Comparison of ENCODE assay signal across 23 cellular contexts in genomic region chr1:21872445-21873079, GRCh38.
DNase-seq lines count a peak whose midpoint lies in the region; ATAC-seq and TF ChIP-seq lines count a peak whose summit lies in the region.
"Had no signal": no experiment of that assay in that cellular context is flagged by ENCODE, and none has a peak within 500 bp of the region (broad histone marks: within the 10 kb centered on the region; RNA-seq: fewer than 3 reads in every experiment).

No MANE protein-coding gene starts in this region.

- POLR2A ChIA-PET in HEK293 (lab: Yijun Ruan, JAX), result no interaction called here
- POLR2A ChIA-PET in HEK293T (lab: Yijun Ruan, JAX), result no interaction called here

- ATAC-seq in GM19023 (IDR thresholded peaks at IDR 0.05; ENCODE audit: unreplicated experiment), result no peak
- ATAC-seq: left colon; naive thymus-derived CD4-positive, alpha-beta T cell had no signal

- H3K36me3 ChIP-seq in HEK293 (ENCODE audit: control insufficient read depth in 2 of 2, insufficient read depth in 1 of 2, low read length in 2 of 2) (peaks cover 0 to 49% of the 10 kb centered on the region in 2 experiments; a peak in 1 of 3 replicates), stomach (peaks cover 76 to 93% (median 91%) of the 10 kb centered on the region in 4 donors)

- TF ChIP-seq EP300 in stomach (IDR thresholded peaks at IDR 0.05), result no peak

- intact Hi-C loops in stomach (cut with DNase I; ENCODE audit: low total_unique reads), result no loop called here

- H3K9me3 ChIP-seq in HEK293 (ENCODE audit: control insufficient read depth, insufficient read depth, low read depth, low read length), result no peaks in the 10 kb centered on the region
- no peaks in the 10 kb centered on the region for H3K9me3 ChIP-seq in stomach
- H3K9me3 ChIP-seq: heart right ventricle, MG63, vagina had no signal

- H3K27ac ChIP-seq in HEK293 (ENCODE audit: extremely low read depth, low read depth, low read length), result no peak overlapping the region
- H3K27ac ChIP-seq in coronary artery, result peak overlapping the region; percentile 2 to 42
- H3K27ac ChIP-seq in stomach, result peak overlapping the region in 3 of 5 donors; percentile 10 to 79 (median 43)
- H3K27ac ChIP-seq: vagina had no signal

- H3K27me3 ChIP-seq in stomach, result no peaks in the 10 kb centered on the region
- H3K27me3 ChIP-seq: heart right ventricle, MG63, vagina had no signal

- DNase-seq in NCI-H2196 (lab: John Stamatoyannopoulos, UW; ENCODE audit: unreplicated experiment) (peak; percentile 46), NCI-H2196 treated with DMSO at 0.1 percent for 48 hours (lab: John Stamatoyannopoulos, UW; ENCODE audit: unreplicated experiment) (no peak), coronary artery (ENCODE audit: low spot score) (no peak), stomach (no peak), HEK293T (ENCODE audit: extremely low spot score) (no peak), activated T-cell treated with anti-CD3 and anti-CD28 coated beads for 4 hours (no peak)
- DNase-seq: ACHN; activated CD4-positive, alpha-beta T cell treated with anti-CD3 and anti-CD28 coated beads, Interleukin-2, amount 50 U/mL, for 4 hours; activated CD8-positive, alpha-beta memory T cell treated with anti-CD3 and anti-CD28 coated beads, Interleukin-2, amount 50 U/mL, for 48 hours; activated naive CD8-positive, alpha-beta T cell treated with anti-CD3 and anti-CD28 coated beads, Interleukin-2, amount 10 ng/mL, durations not matched to agents 7 days and 5 days; foreskin fibroblast; heart right ventricle; left colon; NCI-H1436; NCI-H2171 treated with DMSO at 0.1 percent for 48 hours; NCI-H748 treated with DMSO at 0.1 percent for 48 hours; SHP77; T-helper 9 cell had no signal

- TF ChIP-seq CTCF in HEK293 (tag by site-specific recombination; IDR thresholded peaks at IDR 0.05) (no peak), coronary artery (IDR thresholded peaks at IDR 0.05) (no peak), stomach (IDR thresholded peaks at IDR 0.05) (no peak)

- H3K4me1 ChIP-seq in HEK293 (ENCODE audit: control insufficient read depth, insufficient read depth, low read length) (no peaks in the 10 kb centered on the region), stomach (peaks cover 12 to 44% (median 29%) of the 10 kb centered on the region in 4 donors)

- H3K4me3 ChIP-seq in HEK293 (ENCODE audit: low read depth, low read length) (no peak overlapping the region), coronary artery (no peak overlapping the region), stomach (no peak overlapping the region)
- H3K4me3 ChIP-seq: heart right ventricle, MG63, vagina had no signal

- WGBS in stomach, 5 donors, result 85 to 94% (median 90%) methylated on average over 8 to 17 of the region's 17 CpGs

- CTCF ChIA-PET in HEK293 (lab: Yijun Ruan, JAX), result no interaction called here
- CTCF ChIA-PET in HEK293T (lab: Yijun Ruan, JAX), result no interaction called here

- TF ChIP-seq POLR2A in stomach (IDR thresholded peaks at IDR 0.05), result no peak

TF ChIP-seq in HEK293, 187 proteins besides CTCF, POLR2A, EP300 and RAD21:
- TF ChIP-seq ZNF2 (tag by site-specific recombination; IDR thresholded peaks at IDR 0.05) (no peak), ZIC2 (tag by site-specific recombination; IDR thresholded peaks at IDR 0.05) (0 out of 2 replicates have a peak, but pooled peaks have one; percentile 9)

TF ChIP-seq in HEK293T, 16 proteins besides CTCF, POLR2A, EP300 and RAD21:
- TF ChIP-seq L3MBTL2 (conservative IDR thresholded peaks at IDR 0.05), result no peak
- no peak for TF ChIP-seq SP1 (IDR thresholded peaks at IDR 0.05)
- TF ChIP-seq ARNT (IDR thresholded peaks at IDR 0.05), result no peak
- TF ChIP-seq ZNF384 (IDR thresholded peaks at IDR 0.05), result no peak
- no peak for TF ChIP-seq CTBP1 (IDR thresholded peaks at IDR 0.05; ENCODE audit: borderline replicate concordance)
- TF ChIP-seq TARDBP (IDR thresholded peaks at IDR 0.05), result no peak
- TF ChIP-seq ELF4 (IDR thresholded peaks at IDR 0.05), result no peak
- TF ChIP-seq PKNOX1 (IDR thresholded peaks at IDR 0.05), result no peak
- TF ChIP-seq FOXM1 (IDR thresholded peaks at IDR 0.05; ENCODE audit: borderline replicate concordance), result no peak
- TF ChIP-seq FOXK2 (IDR thresholded peaks at IDR 0.05), result no peak
- TF ChIP-seq FOXA1 (IDR thresholded peaks at IDR 0.05), result no peak
- TF ChIP-seq LEF1 (IDR thresholded peaks at IDR 0.05; ENCODE audit: borderline replicate concordance), result no peak
